In the genomic region with DNA sequence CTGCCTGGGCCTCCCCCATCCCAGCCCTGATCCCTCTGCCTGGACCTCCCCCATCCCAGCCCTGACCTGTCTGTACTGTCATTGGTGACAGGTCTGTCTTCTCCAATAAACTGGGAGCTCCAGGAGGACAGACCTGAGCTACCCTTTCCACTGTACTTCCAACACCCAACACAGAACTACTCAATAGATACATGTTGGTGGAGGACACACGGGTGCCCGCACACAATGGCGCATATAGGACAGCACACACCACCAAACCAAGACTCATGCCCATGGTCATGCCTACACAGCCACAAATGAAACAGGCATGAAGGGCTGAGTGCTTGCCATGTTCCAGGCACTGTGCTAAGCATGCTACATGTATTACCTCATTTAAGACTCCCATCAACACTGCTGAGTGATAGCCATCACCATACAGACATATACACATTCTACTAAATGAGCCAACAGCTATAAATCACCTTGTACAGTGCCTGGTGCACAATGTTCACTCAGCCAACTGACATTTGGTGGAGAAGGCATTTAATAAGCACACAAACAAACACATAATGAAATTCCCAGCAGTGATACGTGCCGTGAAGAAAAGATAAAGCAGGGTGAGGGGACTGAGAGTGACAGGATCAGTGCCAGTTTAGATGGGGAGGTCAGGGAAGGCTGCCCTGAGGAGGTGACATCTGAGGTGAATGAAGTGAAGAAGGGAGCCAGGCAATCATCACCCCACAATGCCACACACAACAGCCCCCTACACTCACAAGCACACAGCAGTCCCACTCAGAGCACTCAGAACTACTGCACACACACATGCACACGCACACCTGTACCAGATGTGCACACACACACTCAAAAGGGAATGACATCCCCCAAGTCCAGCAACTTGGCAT, we compare ENCODE assay signal across 1 cellular context.
TF ChIP-seq lines count a peak whose summit lies in the region.

No MANE protein-coding gene starts in this region.

TF ChIP-seq in GM12891, 5 proteins besides CTCF, POLR2A, EP300 and RAD21:
- TF ChIP-seq PAX5 (IDR thresholded peaks at IDR 0.05; ENCODE audit: insufficient read depth, low read length, severe bottlenecking), result no peak
- no peak for TF ChIP-seq TAF1 (IDR thresholded peaks at IDR 0.05; ENCODE audit: low read depth, low read length)
- TF ChIP-seq POU2F2 (IDR thresholded peaks at IDR 0.05; ENCODE audit: low read depth, low read length), result no peak
- TF ChIP-seq POLR2AphosphoS5 (IDR thresholded peaks at IDR 0.05; ENCODE audit: low read depth, low read length), result no peak
- no peak for TF ChIP-seq SPI1 (IDR thresholded peaks at IDR 0.05; ENCODE audit: low read depth, low read length)
